In genomic region chr2:74532222-74532621, GRCh38 we compare ENCODE assay signal across 9 cellular contexts. TPM values are rescaled to one million over a fixed set of nuclear protein-coding genes. Genes with fewer than 3 reads are reported as not detected.
DNase-seq lines count a peak whose midpoint lies in the region; ATAC-seq, FAIRE-seq and TF ChIP-seq lines count a peak whose summit lies in the region.
"Had no signal": no experiment of that assay in that cellular context is flagged by ENCODE, and none has a peak within 500 bp of the region (broad histone marks: within the 10 kb centered on the region; RNA-seq: fewer than 3 reads in every experiment).

No MANE protein-coding gene starts in this region.

- no peaks in the 10 kb centered on the region for H3K9me2 ChIP-seq in PC-9 (ENCODE audit: insufficient read depth)

- BruUV-seq in A673 (replicated peaks; lab: Mats Ljungman, UMichigan) (no TSS peak), PC-9 (replicated peaks; lab: Mats Ljungman, UMichigan) (no TSS peak)

- CTCF ChIA-PET in A673 (lab: Charles Lee) (interaction anchor here (0.6 to 1.0 kb wide), 5 partner anchors 25 to 283 kb away, joined by 3 to 7 read pairs (median 3); partner anchors contain the start of genes CCDC142, PCGF1 and TTC31), PC-9 (lab: Charles Lee) (interaction anchor here (0.8 to 1.2 kb wide), 3 partner anchors 13 to 282 kb away, joined by 3 to 6 read pairs (median 3); no protein-coding TSS in a partner anchor)

- no peak overlapping the region; the same call in 1 of the 2 replicates for H3K4me2 ChIP-seq in PC-9

- no peak overlapping the region for H2AFZ ChIP-seq in PC-9

- no peak for TF ChIP-seq POLR2A in H54 (IDR thresholded peaks at IDR 0.05; ENCODE audit: low read depth, low read length)

- DNase-seq in A673 (ENCODE audit: low spot score), result peak; percentile 64
- DNase-seq in PC-9, result peak in 1 of 2 experiments; percentile 62
- DNase-seq in fibroblast of gingiva (ENCODE audit: low read depth), result peak; percentile 47
- no peak for DNase-seq in psoas muscle
- no peak for DNase-seq in MG63
- DNase-seq in NCI-H1092 treated with DMSO at 0.1 percent for 48 hours (lab: John Stamatoyannopoulos, UW), result no peak
- no peak for DNase-seq in H54 (ENCODE audit: insufficient read length, low spot score)

- H3K9me3 ChIP-seq in A673 (ENCODE audit: low read depth, low read length, poor library complexity, severe bottlenecking) (no peaks in the 10 kb centered on the region), PC-9 (ENCODE audit: insufficient read depth, low read depth) (no peaks in the 10 kb centered on the region), psoas muscle (no peaks in the 10 kb centered on the region), MG63 (no peaks in the 10 kb centered on the region)
- H3K9me3 ChIP-seq: spleen had no signal

- H3K27me3 ChIP-seq in A673 (replicated peaks; ENCODE audit: insufficient read depth, low read depth, low read length, poor library complexity), result no peaks in the 10 kb centered on the region
- no peaks in the 10 kb centered on the region for H3K27me3 ChIP-seq in PC-9 (ENCODE audit: insufficient read depth, low read depth)
- no peaks in the 10 kb centered on the region for H3K27me3 ChIP-seq in psoas muscle (ENCODE audit: insufficient read depth in 3 of 3, low read length in 2 of 3)
- H3K27me3 ChIP-seq in MG63, result no peaks in the 10 kb centered on the region
- H3K27me3 ChIP-seq: spleen had no signal

- H4K20me1 ChIP-seq in PC-9 (ENCODE audit: insufficient read depth), result peaks cover 9% of the 10 kb centered on the region; the same call in 1 of the 2 replicates

- peaks cover 14% of the 10 kb centered on the region for H3K36me3 ChIP-seq in A673 (ENCODE audit: insufficient read depth, low read length, poor library complexity, severe bottlenecking)
- peaks cover 7% of the 10 kb centered on the region; the same call in 1 of the 2 replicates for H3K36me3 ChIP-seq in PC-9 (ENCODE audit: low read depth)
- H3K36me3 ChIP-seq in psoas muscle (ENCODE audit: insufficient read depth in 1 of 2, low read depth in 1 of 2), result peaks cover 5 to 44% of the 10 kb centered on the region in 2 donors
- H3K36me3 ChIP-seq in MG63, result peaks cover 51% of the 10 kb centered on the region

- peaks cover 32% of the 10 kb centered on the region for H3K79me2 ChIP-seq in PC-9 (ENCODE audit: low read depth)

- peak; percentile 56 for TF ChIP-seq CTCF in A673 (conservative IDR thresholded peaks at IDR 0.05; ENCODE audit: low read depth, low read length)
- peak; percentile 69 for TF ChIP-seq CTCF in PC-9 (conservative IDR thresholded peaks at IDR 0.05)
- TF ChIP-seq CTCF in psoas muscle (IDR thresholded peaks at IDR 0.05), result no peak

- ATAC-seq in psoas muscle, result no peak

- intact Hi-C loops in A673 (cut with micrococcal nuclease; ENCODE audit: unreplicated experiment), result loop anchor here (1.0 to 10.0 kb wide), 3 partner anchors 49 to 280 kb away; partner anchors contain the start of gene TTC31
- intact Hi-C loops in PC-9 (cut with micrococcal nuclease; ENCODE audit: unreplicated experiment), result loop anchor here (5.0 kb wide), 3 partner anchors 55 to 265 kb away; no protein-coding TSS in a partner anchor
- intact Hi-C loops in psoas muscle (cut with DNase I), result loop anchor here in 1 of 2 donors (5.0 kb wide), 1 partner anchor 1095 kb away; no protein-coding TSS in a partner anchor

- peaks cover 12% of the 10 kb centered on the region; the same call in 1 of the 2 replicates for H3F3A ChIP-seq in PC-9 (ENCODE audit: insufficient read depth, low read depth)

- H3K4me1 ChIP-seq in A673 (ENCODE audit: insufficient read depth, low read length, poor library complexity, severe bottlenecking) (peaks cover 16% of the 10 kb centered on the region), PC-9 (replicated peaks; ENCODE audit: insufficient read depth) (peaks cover 18% of the 10 kb centered on the region), psoas muscle (peaks cover 24% of the 10 kb centered on the region)

- FAIRE-seq in G401.6 (lab: Jason Lieb, UNC), result peak; percentile 92
- FAIRE-seq in H54 (lab: Jason Lieb, UNC), result no peak

- no peak overlapping the region for H3K27ac ChIP-seq in A673 (ENCODE audit: low read depth, low read length, poor library complexity, severe bottlenecking)
- H3K27ac ChIP-seq in PC-9, result no peak overlapping the region
- H3K27ac ChIP-seq in psoas muscle, result no peak overlapping the region

- POLR2A ChIA-PET in A673 (lab: Charles Lee; ENCODE audit: low non-redundant PET), result no interaction called here
- POLR2A ChIA-PET in PC-9 (lab: Charles Lee; ENCODE audit: unreplicated experiment), result interaction anchor here (0.6 kb wide), 1 partner anchor 51 kb away, joined by 3 read pairs; no protein-coding TSS in a partner anchor

- no peak overlapping the region for H3K4me3 ChIP-seq in A673 (ENCODE audit: low read depth, low read length, poor library complexity, severe bottlenecking)
- no peak overlapping the region for H3K4me3 ChIP-seq in PC-9
- H3K4me3 ChIP-seq in psoas muscle, result no peak overlapping the region
- H3K4me3 ChIP-seq in MG63, result no peak overlapping the region

RNA-seq across cellular contexts. Expression of gene HTRA2, which starts 2.5 kb away (rescaled TPM):
- total RNA-seq in A673 (2021) (35.1 and 37.7 TPM in 2 replicates), PC-9 (2021) (23.2 and 23.5 TPM in 2 replicates), psoas muscle (10 to 100 TPM; 23.0 to 30.9 (median 27.2) TPM)
- 10 to 100 TPM; 24.2 to 54.4 (median 41.8) TPM for polyA plus RNA-seq in psoas muscle
- total RNA-seq in MG63 (2014; rRNA removed; shearing (Covaris generic); ENCODE audit: low replicate concordance), result 49.9 and 53.9 TPM in 2 replicates

RNA-seq across cellular contexts. Expression of gene AUP1, which starts 2.7 kb away (rescaled TPM):
- total RNA-seq in A673 (2021) (114 and 126 TPM in 2 replicates), PC-9 (2021) (79.2 and 84.0 TPM in 2 replicates), psoas muscle (10 to 100 TPM; 56.0 to 94.7 (median 84.6) TPM)
- 100 to 1,000 TPM; 123 to 205 (median 169) TPM for polyA plus RNA-seq in psoas muscle
- 70.0 and 143 TPM in 2 replicates for total RNA-seq in MG63 (2014; rRNA removed; shearing (Covaris generic); ENCODE audit: low replicate concordance)

RNA-seq across cellular contexts. Expression of gene DQX1, which starts 6.2 kb away (rescaled TPM):
- total RNA-seq in A673 (2021) (0.50 and 0.71 TPM in 2 replicates), PC-9 (2021) (1.3 and 1.7 TPM in 2 replicates), psoas muscle (not detected)
- under 1 TPM; 0.19 to 0.27 (median 0.27) TPM for polyA plus RNA-seq in psoas muscle
- total RNA-seq in MG63 (2014; rRNA removed; shearing (Covaris generic); ENCODE audit: low replicate concordance), result not detected in 2 replicates

RNA-seq across cellular contexts. Expression of gene TLX2, which starts 18.0 kb away (rescaled TPM):
- total RNA-seq in A673 (2021), result not detected in 2 replicates
- 3.1 and 3.8 TPM in 2 replicates for total RNA-seq in PC-9 (2021)
- total RNA-seq in psoas muscle, result not detected
- not detected for polyA plus RNA-seq in psoas muscle
- total RNA-seq in MG63 (2014; rRNA removed; shearing (Covaris generic); ENCODE audit: low replicate concordance), result 0.07 and 1.2 TPM in 2 replicates
- total RNA-seq: spleen had no signal

RNA-seq across cellular contexts. Expression of gene LOXL3, which starts 21.5 kb away (rescaled TPM):
- total RNA-seq in A673 (2021) (0.88 and 1.9 TPM in 2 replicates), PC-9 (2021) (3.1 and 5.0 TPM in 2 replicates), psoas muscle (1 to 10 TPM in 3 of 4 donors, under 1 TPM in 1; 0.99 to 2.3 (median 1.6) TPM)
- under 1 TPM; 0.62 to 0.64 (median 0.64) TPM for polyA plus RNA-seq in psoas muscle
- total RNA-seq in MG63 (2014; rRNA removed; shearing (Covaris generic); ENCODE audit: low replicate concordance), result 17.8 and 22.9 TPM in 2 replicates

Comparison
In these comparisons a context has a peak if more than half of its experiments do, and no peak if none do; other contexts are left out.
1. DNase-seq: peak in A673 (single experiment) and fibroblast of gingiva (single experiment); none in psoas muscle (0 of 2), MG63 (single experiment), NCI-H1092 treated with DMSO at 0.1 percent for 48 hours (single experiment) and H54 (single experiment).